In the genomic region with DNA sequence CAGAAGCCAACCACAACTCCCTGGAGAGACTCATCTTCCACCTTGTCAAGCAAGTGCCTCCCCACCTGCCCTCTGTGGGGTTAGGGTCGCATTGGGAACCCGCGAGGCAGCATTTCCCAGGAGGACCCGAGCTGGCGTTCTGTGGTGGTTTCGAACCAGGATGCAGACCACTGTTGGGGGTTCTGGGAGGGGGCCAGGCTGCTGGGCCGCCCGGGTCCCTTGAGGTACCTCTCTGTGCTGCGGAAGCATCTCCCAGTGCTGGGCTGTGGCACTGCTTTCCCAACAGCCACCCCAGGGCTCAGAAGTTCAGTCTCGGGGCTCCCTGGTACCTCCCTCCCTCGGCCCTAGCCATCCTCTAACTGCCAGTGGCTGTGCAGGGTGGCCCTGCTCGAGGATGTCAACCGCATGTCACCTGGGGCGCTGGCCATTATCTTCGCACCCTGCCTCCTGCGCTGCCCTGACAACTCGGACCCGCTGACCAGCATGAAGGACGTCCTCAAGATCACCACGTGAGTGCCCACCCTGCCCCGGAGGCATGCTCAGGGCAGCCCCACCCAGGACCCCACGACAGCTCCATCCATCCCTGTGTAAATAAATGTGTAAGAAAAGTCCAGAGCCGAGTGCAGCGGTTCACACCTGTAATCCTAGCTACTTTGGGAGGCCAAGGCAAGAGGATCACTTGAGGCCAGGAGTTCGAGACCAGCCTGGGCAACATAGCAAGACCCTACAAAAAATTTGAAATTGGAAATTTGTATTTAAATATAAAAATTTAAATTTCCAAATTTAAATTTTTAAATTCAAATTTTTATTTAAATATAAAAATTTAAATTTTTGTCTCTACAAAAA, we compare ENCODE assay signal across 1 cellular context.
TF ChIP-seq lines count a peak whose summit lies in the region.

No MANE protein-coding gene starts in this region.

TF ChIP-seq in HEK293, 187 proteins besides CTCF, POLR2A, EP300 and RAD21 (continued from another document):
- no peak for TF ChIP-seq ZNF624 (tag by site-specific recombination; IDR thresholded peaks at IDR 0.05)
- no peak for TF ChIP-seq ZNF2 (tag by site-specific recombination; IDR thresholded peaks at IDR 0.05)
- TF ChIP-seq ZBTB48 (tag by site-specific recombination; IDR thresholded peaks at IDR 0.05): no peak
- no peak for TF ChIP-seq ZNF629 (tag by site-specific recombination; IDR thresholded peaks at IDR 0.05)
- no peak for TF ChIP-seq ZNF558 (tag by site-specific recombination; IDR thresholded peaks at IDR 0.05)
- peak; percentile 73; the same call in 1 of the 2 replicates for TF ChIP-seq ZNF121 (tag by site-specific recombination; IDR thresholded peaks at IDR 0.05)
- TF ChIP-seq ZXDB (tag by site-specific recombination; IDR thresholded peaks at IDR 0.05): no peak
- TF ChIP-seq ZNF394 (tag by site-specific recombination; IDR thresholded peaks at IDR 0.05; ENCODE audit: borderline replicate concordance): 0 out of 2 replicates have a peak, but pooled peaks have one; percentile 34
- TF ChIP-seq, protein P1, sequence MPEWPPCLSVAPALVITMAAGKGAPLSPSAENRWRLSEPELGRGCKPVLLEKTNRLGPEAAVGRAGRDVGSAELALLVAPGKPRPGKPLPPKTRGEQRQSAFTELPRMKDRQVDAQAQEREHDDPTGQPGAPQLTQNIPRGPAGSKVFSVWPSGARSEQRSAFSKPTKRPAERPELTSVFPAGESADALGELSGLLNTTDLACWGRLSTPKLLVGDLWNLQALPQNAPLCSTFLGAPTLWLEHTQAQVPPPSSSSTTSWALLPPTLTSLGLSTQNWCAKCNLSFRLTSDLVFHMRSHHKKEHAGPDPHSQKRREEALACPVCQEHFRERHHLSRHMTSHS (tag by site-specific recombination; IDR thresholded peaks at IDR 0.05): no peak
- no peak for TF ChIP-seq ZNF354C (tag by site-specific recombination; IDR thresholded peaks at IDR 0.05; ENCODE audit: borderline replicate concordance, low read depth)
- no peak for TF ChIP-seq ZNF433 (tag by site-specific recombination; IDR thresholded peaks at IDR 0.05; ENCODE audit: low read depth)
TF ChIP-seq in HEK293: peak in this region for 2.
